Comparison of ENCODE assay signal across 21 cellular contexts in the genomic region with DNA sequence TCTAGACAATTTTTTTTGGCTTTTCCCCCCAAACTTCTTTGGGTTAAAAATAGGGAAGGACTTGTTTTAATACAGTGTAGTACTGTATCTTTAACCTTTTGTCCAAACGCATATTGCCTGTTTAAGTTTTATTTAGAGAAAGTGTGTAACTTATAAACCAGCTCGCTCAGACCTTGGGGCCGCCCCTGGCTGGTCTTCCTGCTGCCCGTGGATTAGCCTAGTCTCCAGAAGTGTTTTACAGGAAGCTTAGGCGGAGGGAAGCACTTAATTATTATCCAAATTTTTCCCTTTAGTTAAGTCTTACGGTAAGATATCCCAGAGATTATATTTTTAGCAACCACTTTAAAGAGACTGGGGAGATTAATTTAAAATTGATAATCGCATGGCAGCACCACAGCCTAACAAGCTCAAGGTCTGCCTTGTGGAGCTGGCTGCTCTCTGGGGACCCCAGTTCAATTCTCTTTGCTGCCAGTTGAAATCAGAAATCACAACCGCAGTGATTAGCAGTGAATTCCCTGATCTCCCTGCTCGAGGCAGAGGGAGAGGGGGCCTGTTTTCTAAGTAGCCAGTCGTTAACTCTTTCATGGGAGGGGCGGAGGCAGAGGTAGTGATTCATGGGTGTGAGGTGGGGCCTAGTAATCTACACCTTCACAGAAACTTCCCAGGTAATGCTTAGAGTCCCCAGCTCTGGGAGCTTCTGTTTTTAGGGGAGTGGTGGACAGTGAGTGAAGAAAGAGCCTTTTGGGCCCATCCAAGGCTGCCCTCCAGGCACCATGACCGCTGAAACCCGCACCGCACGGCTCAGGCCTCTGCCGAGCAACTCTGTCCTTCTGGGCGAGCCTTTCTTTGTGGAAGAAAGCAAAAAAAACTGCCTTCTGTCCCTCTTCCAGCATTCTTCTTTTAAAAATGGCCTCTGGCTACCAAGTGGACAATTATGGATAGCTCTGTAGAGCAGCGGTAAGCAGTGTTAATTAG.
DNase-seq lines count a peak whose midpoint lies in the region; ATAC-seq, FAIRE-seq and TF ChIP-seq lines count a peak whose summit lies in the region.
"Had no signal": no experiment of that assay in that cellular context is flagged by ENCODE, and none has a peak within 500 bp of the region (broad histone marks: within the 10 kb centered on the region; RNA-seq: fewer than 3 reads in every experiment).

No MANE protein-coding gene starts in this region.

- H3K4me1 ChIP-seq in kidney (ENCODE audit: control insufficient read depth in 1 of 2, insufficient read depth in 1 of 2, low read depth in 1 of 2, low read length in 2 of 2) (peaks cover 7 to 20% of the 10 kb centered on the region in 2 donors), stomach (peaks cover 22 to 52% (median 37%) of the 10 kb centered on the region in 4 donors)
- H3K4me1 ChIP-seq: adrenal gland, upper lobe of left lung had no signal

- H3K9ac ChIP-seq in kidney (ENCODE audit: low read length in 2 of 2), result peak overlapping the region in 1 of 2 donors; percentile 43

- no peaks in the 10 kb centered on the region for H3K36me3 ChIP-seq in kidney (ENCODE audit: control insufficient read depth in 1 of 2, insufficient read depth in 2 of 2, low read length in 2 of 2)
- no peaks in the 10 kb centered on the region for H3K36me3 ChIP-seq in stomach
- H3K36me3 ChIP-seq: adrenal gland, pancreas, upper lobe of left lung had no signal

- peak overlapping the region; percentile 23; the same call in 1 of the 2 replicates for H3K27ac Mint-ChIP-seq in WTC11
- H3K27ac Mint-ChIP-seq: CD4-positive, CD25-positive, alpha-beta regulatory T cell; stimulated activated effector memory CD8-positive, alpha-beta T cell treated with anti-CD3 and anti-CD28 coated beads, Interleukin-12 subunit alpha, Interleukin-12 subunit beta, amount 100 ng/mL, for 72 hours; T-cell had no signal

- H3K4me3 ChIP-seq in kidney (ENCODE audit: low read length in 2 of 2) (no peak overlapping the region), stomach (no peak overlapping the region)
- H3K4me3 ChIP-seq: adrenal gland, pancreas, upper lobe of left lung had no signal

- no peak for TF ChIP-seq CTCF in WTC11 (IDR thresholded peaks at IDR 0.05)
- TF ChIP-seq CTCF in kidney (IDR thresholded peaks at IDR 0.05; ENCODE audit: borderline replicate concordance, extremely low read depth, insufficient read depth), result no peak
- TF ChIP-seq CTCF in stomach (IDR thresholded peaks at IDR 0.05), result no peak

- H3K9me3 ChIP-seq in kidney (ENCODE audit: control insufficient read depth in 1 of 2, low read length in 2 of 2) (no peaks in the 10 kb centered on the region), stomach (no peaks in the 10 kb centered on the region)
- H3K9me3 ChIP-seq: adrenal gland, pancreas, upper lobe of left lung had no signal

- H3K27me3 ChIP-seq in stomach, result no peaks in the 10 kb centered on the region
- H3K27me3 ChIP-seq: adrenal gland, pancreas, upper lobe of left lung had no signal

- WGBS in stomach, 5 donors, result 42 to 63% (median 46%) methylated on average over 16 to 18 of the region's 18 CpGs

- intact Hi-C loops in kidney (cut with DNase I) (no loop called here), stomach (cut with DNase I; ENCODE audit: low total_unique reads) (no loop called here)

- peaks cover 57% of the 10 kb centered on the region for H3K4me1 Mint-ChIP-seq in WTC11
- H3K4me1 Mint-ChIP-seq: CD4-positive, CD25-positive, alpha-beta regulatory T cell had no signal

- peak overlapping the region; percentile 11 to 68 for H3K27ac ChIP-seq in kidney (ENCODE audit: low read depth in 2 of 2, low read length in 2 of 2)
- peak overlapping the region; percentile 18 to 41 (median 30) for H3K27ac ChIP-seq in stomach
- H3K27ac ChIP-seq: adrenal gland, upper lobe of left lung, VCaP had no signal

- no peak for FAIRE-seq in kidney (lab: Jason Lieb, UNC)
- FAIRE-seq: A204.1, pancreas had no signal

- peaks cover 3% of the 10 kb centered on the region; the same call in 1 of the 2 replicates for H3K9me3 Mint-ChIP-seq in WTC11
- H3K9me3 Mint-ChIP-seq: stimulated activated effector memory CD8-positive, alpha-beta T cell treated with anti-CD3 and anti-CD28 coated beads, Interleukin-12 subunit alpha, Interleukin-12 subunit beta, amount 100 ng/mL, for 72 hours had no signal

- POLR2A ChIA-PET in WTC11 (lab: Charles Lee), result interaction anchor here (1.5 to 1.6 kb wide), 2 partner anchors 111 to 117 kb away, joined by 5 to 6 read pairs; no protein-coding TSS in a partner anchor

- TF ChIP-seq EP300 in stomach (IDR thresholded peaks at IDR 0.05), result no peak

- DNase-seq in NCI-H2171 treated with DMSO at 0.1 percent for 48 hours (lab: John Stamatoyannopoulos, UW) (peak; percentile 68), NCI-H2171 (lab: John Stamatoyannopoulos, UW) (no peak), WTC11 (ENCODE audit: low spot score) (no peak), kidney (no peak), stomach (no peak), CD1c-positive myeloid dendritic cell (ENCODE audit: extremely low spot score) (no peak)
- DNase-seq in activated CD4-positive, alpha-beta T cell treated with anti-CD3 and anti-CD28 coated beads for 1 hour, result no peak
- DNase-seq: adrenal gland; CD4-positive, CD25-positive, alpha-beta regulatory T cell; cerebellar nuclear complex; foreskin fibroblast; midbrain; NCI-H1048; NCI-H526; pancreas; T-cell had no signal

- peak; percentile 74 for ATAC-seq in WTC11
- ATAC-seq in HG03108 (IDR thresholded peaks at IDR 0.05; ENCODE audit: unreplicated experiment), result no peak
- ATAC-seq: stimulated activated effector memory CD8-positive, alpha-beta T cell treated with anti-CD3 and anti-CD28 coated beads, Interleukin-12 subunit alpha, Interleukin-12 subunit beta, amount 100 ng/mL, for 72 hours; T-cell had no signal

- CTCF ChIA-PET in WTC11 (lab: Charles Lee), result interaction anchor here (1.2 to 4.7 kb wide), 2 partner anchors 110 to 115 kb away, joined by 4 to 41 read pairs; no protein-coding TSS in a partner anchor

- H3K27me3 Mint-ChIP-seq in WTC11 (ENCODE audit: low read depth), result no peaks in the 10 kb centered on the region
- H3K27me3 Mint-ChIP-seq: CD4-positive, CD25-positive, alpha-beta regulatory T cell; T-cell had no signal

- H3K4me3 Mint-ChIP-seq in WTC11, result no peak overlapping the region
- H3K4me3 Mint-ChIP-seq: CD4-positive, CD25-positive, alpha-beta regulatory T cell; stimulated activated effector memory CD8-positive, alpha-beta T cell treated with anti-CD3 and anti-CD28 coated beads, Interleukin-12 subunit alpha, Interleukin-12 subunit beta, amount 100 ng/mL, for 72 hours; T-cell had no signal

- TF ChIP-seq POLR2A in stomach (IDR thresholded peaks at IDR 0.05), result no peak

- no peaks in the 10 kb centered on the region for H3K36me3 Mint-ChIP-seq in WTC11
- H3K36me3 Mint-ChIP-seq: CD4-positive, CD25-positive, alpha-beta regulatory T cell; stimulated activated effector memory CD8-positive, alpha-beta T cell treated with anti-CD3 and anti-CD28 coated beads, Interleukin-12 subunit alpha, Interleukin-12 subunit beta, amount 100 ng/mL, for 72 hours; T-cell had no signal

TF ChIP-seq in WTC11, 78 proteins besides CTCF, POLR2A, EP300 and RAD21 (continues in another document):
- TF ChIP-seq, protein P1, sequence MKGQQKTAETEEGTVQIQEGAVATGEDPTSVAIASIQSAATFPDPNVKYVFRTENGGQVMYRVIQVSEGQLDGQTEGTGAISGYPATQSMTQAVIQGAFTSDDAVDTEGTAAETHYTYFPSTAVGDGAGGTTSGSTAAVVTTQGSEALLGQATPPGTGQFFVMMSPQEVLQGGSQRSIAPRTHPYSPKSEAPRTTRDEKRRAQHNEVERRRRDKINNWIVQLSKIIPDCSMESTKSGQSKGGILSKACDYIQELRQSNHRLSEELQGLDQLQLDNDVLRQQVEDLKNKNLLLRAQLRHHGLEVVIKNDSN (CRISPR knock-in tag; IDR thresholded peaks at IDR 0.05), result no peak
- TF ChIP-seq SMAD4 (CRISPR knock-in tag; IDR thresholded peaks at IDR 0.05), result no peak
- TF ChIP-seq ZNF416 (CRISPR knock-in tag; IDR thresholded peaks at IDR 0.05), result no peak
- TF ChIP-seq NR2C2 (CRISPR knock-in tag; IDR thresholded peaks at IDR 0.05), result no peak
- TF ChIP-seq, protein P2, sequence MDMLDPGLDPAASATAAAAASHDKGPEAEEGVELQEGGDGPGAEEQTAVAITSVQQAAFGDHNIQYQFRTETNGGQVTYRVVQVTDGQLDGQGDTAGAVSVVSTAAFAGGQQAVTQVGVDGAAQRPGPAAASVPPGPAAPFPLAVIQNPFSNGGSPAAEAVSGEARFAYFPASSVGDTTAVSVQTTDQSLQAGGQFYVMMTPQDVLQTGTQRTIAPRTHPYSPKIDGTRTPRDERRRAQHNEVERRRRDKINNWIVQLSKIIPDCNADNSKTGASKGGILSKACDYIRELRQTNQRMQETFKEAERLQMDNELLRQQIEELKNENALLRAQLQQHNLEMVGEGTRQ (CRISPR knock-in tag; IDR thresholded peaks at IDR 0.05), result no peak
- no peak for TF ChIP-seq MXD4 (CRISPR knock-in tag; IDR thresholded peaks at IDR 0.05; ENCODE audit: borderline replicate concordance)
- TF ChIP-seq, protein P3, sequence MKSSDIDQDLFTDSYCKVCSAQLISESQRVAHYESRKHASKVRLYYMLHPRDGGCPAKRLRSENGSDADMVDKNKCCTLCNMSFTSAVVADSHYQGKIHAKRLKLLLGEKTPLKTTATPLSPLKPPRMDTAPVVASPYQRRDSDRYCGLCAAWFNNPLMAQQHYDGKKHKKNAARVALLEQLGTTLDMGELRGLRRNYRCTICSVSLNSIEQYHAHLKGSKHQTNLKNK (CRISPR knock-in tag; IDR thresholded peaks at IDR 0.05), result no peak
- TF ChIP-seq, protein P4, sequence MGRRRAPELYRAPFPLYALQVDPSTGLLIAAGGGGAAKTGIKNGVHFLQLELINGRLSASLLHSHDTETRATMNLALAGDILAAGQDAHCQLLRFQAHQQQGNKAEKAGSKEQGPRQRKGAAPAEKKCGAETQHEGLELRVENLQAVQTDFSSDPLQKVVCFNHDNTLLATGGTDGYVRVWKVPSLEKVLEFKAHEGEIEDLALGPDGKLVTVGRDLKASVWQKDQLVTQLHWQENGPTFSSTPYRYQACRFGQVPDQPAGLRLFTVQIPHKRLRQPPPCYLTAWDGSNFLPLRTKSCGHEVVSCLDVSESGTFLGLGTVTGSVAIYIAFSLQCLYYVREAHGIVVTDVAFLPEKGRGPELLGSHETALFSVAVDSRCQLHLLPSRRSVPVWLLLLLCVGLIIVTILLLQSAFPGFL (CRISPR knock-in tag; IDR thresholded peaks at IDR 0.05; ENCODE audit: borderline replicate concordance), result no peak
